ENCODE assay signal across 1 cellular context in genomic region chr16:2429771-2430663, GRCh38.
TF ChIP-seq lines count a peak whose summit lies in the region.

No MANE protein-coding gene starts in this region.

TF ChIP-seq in HepG2, 621 proteins besides CTCF, POLR2A, EP300 and RAD21 (continued from another document):
- TF ChIP-seq, protein P1, sequence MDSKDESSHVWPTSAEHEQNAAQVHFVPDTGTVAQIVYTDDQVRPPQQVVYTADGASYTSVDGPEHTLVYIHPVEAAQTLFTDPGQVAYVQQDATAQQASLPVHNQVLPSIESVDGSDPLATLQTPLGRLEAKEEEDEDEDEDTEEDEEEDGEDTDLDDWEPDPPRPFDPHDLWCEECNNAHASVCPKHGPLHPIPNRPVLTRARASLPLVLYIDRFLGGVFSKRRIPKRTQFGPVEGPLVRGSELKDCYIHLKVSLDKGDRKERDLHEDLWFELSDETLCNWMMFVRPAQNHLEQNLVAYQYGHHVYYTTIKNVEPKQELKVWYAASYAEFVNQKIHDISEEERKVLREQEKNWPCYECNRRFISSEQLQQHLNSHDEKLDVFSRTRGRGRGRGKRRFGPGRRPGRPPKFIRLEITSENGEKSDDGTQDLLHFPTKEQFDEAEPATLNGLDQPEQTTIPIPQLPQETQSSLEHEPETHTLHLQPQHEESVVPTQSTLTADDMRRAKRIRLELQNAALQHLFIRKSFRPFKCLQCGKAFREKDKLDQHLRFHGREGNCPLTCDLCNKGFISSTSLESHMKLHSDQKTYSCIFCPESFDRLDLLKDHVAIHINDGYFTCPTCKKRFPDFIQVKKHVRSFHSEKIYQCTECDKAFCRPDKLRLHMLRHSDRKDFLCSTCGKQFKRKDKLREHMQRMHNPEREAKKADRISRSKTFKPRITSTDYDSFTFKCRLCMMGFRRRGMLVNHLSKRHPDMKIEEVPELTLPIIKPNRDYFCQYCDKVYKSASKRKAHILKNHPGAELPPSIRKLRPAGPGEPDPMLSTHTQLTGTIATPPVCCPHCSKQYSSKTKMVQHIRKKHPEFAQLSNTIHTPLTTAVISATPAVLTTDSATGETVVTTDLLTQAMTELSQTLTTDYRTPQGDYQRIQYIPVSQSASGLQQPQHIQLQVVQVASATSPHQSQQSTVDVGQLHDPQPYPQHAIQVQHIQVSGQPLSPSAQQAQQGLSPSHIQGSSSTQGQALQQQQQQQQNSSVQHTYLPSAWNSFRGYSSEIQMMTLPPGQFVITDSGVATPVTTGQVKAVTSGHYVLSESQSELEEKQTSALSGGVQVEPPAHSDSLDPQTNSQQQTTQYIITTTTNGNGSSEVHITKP (CRISPR knock-in tag; IDR thresholded peaks at IDR 0.05; ENCODE audit: low read depth): no peak
- TF ChIP-seq ZNF564 (CRISPR knock-in tag; IDR thresholded peaks at IDR 0.05): no peak
- TF ChIP-seq BHLHE40 (IDR thresholded peaks at IDR 0.05; ENCODE audit: low read length): no peak
- no peak for TF ChIP-seq ERF (CRISPR knock-in tag; IDR thresholded peaks at IDR 0.05)
- TF ChIP-seq ZNF138 (CRISPR knock-in tag; IDR thresholded peaks at IDR 0.05; ENCODE audit: low read depth): no peak
- TF ChIP-seq JDP2 (CRISPR knock-in tag; IDR thresholded peaks at IDR 0.05; ENCODE audit: borderline replicate concordance): no peak
- 0 out of 2 replicates have a peak, but pooled peaks have one; percentile 20 for TF ChIP-seq ZNF317 (CRISPR knock-in tag; IDR thresholded peaks at IDR 0.05)
- TF ChIP-seq ATM (IDR thresholded peaks at IDR 0.05; ENCODE audit: borderline replicate concordance): no peak
- TF ChIP-seq HIVEP1 (CRISPR knock-in tag; IDR thresholded peaks at IDR 0.05): no peak
- 0 out of 2 replicates have a peak, but pooled peaks have one; percentile 11 for TF ChIP-seq PPARG (CRISPR knock-in tag; conservative IDR thresholded peaks at IDR 0.05)
- TF ChIP-seq LCORL (IDR thresholded peaks at IDR 0.05): no peak
- 0 out of 2 replicates have a peak, but pooled peaks have one; percentile 22 for TF ChIP-seq LCORL (CRISPR knock-in tag; IDR thresholded peaks at IDR 0.05)
- TF ChIP-seq NRL (CRISPR knock-in tag; IDR thresholded peaks at IDR 0.05; ENCODE audit: borderline replicate concordance): no peak
- TF ChIP-seq ARNTL (CRISPR knock-in tag; IDR thresholded peaks at IDR 0.05): no peak
- TF ChIP-seq ZNF496 (CRISPR knock-in tag; IDR thresholded peaks at IDR 0.05; ENCODE audit: insufficient replicate concordance): no peak
- no peak for TF ChIP-seq ZNF235 (CRISPR knock-in tag; IDR thresholded peaks at IDR 0.05; ENCODE audit: borderline replicate concordance)
- 0 out of 2 replicates have a peak, but pooled peaks have one; percentile 3 for TF ChIP-seq CHCHD3 (CRISPR knock-in tag; IDR thresholded peaks at IDR 0.05)
- TF ChIP-seq ZFP36 (IDR thresholded peaks at IDR 0.05; ENCODE audit: borderline replicate concordance, low read depth, low read length, partially characterized antibody): no peak
- no peak for TF ChIP-seq E2F5 (CRISPR knock-in tag; conservative IDR thresholded peaks at IDR 0.05)
- TF ChIP-seq TGIF2 (CRISPR knock-in tag; IDR thresholded peaks at IDR 0.05): peak; percentile 78
- TF ChIP-seq, protein P2, sequence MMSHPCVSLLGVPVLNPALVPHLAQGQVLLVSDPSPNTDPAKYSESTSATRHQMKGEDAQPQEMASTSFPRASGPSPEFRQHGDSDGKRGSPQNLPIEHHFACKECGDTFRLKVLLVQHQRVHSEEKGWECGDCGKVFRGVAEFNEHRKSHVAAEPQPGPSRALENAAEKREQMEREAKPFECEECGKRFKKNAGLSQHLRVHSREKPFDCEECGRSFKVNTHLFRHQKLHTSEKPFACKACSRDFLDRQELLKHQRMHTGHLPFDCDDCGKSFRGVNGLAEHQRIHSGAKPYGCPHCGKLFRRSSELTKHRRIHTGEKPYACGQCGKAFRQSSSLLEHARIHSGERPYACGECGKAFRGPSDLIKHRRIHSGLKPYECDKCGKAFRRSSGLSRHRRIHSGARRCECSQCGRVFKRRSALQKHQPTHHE (CRISPR knock-in tag; IDR thresholded peaks at IDR 0.05; ENCODE audit: borderline replicate concordance): 0 out of 2 replicates have a peak, but pooled peaks have one; percentile 21
- TF ChIP-seq TOPORS (CRISPR knock-in tag; IDR thresholded peaks at IDR 0.05): no peak
- TF ChIP-seq ZNF503 (CRISPR knock-in tag; IDR thresholded peaks at IDR 0.05): 0 out of 2 replicates have a peak, but pooled peaks have one; percentile 28
- no peak for TF ChIP-seq PLRG1 (conservative IDR thresholded peaks at IDR 0.05)
- no peak for TF ChIP-seq RAD51 (IDR thresholded peaks at IDR 0.05; ENCODE audit: borderline replicate concordance)
- no peak for TF ChIP-seq KLF15 (CRISPR knock-in tag; IDR thresholded peaks at IDR 0.05; ENCODE audit: borderline replicate concordance)
- TF ChIP-seq HDAC1 (CRISPR knock-in tag; IDR thresholded peaks at IDR 0.05): no peak
